In genomic region chr21:24988941-24989340, GRCh38 we compare ENCODE assay signal across 8 cellular contexts.
"Had no signal": no experiment of that assay in that cellular context is flagged by ENCODE, and none has a peak within 500 bp of the region (broad histone marks: within the 10 kb centered on the region; RNA-seq: fewer than 3 reads in every experiment).

No MANE protein-coding gene starts in this region.

- DNase-seq: GM23248, GOT3, H7, H9, HCEC 1CT, HFFc6 had no signal

- H3K36me3 ChIP-seq: HAP-1 had no signal

- H2AFZ ChIP-seq: GM23248, GM23338 had no signal

- H3K9me3 ChIP-seq: HAP-1 had no signal

- H3K9ac ChIP-seq: GM23248 had no signal

- H3K4me3 ChIP-seq: GM23248, GM23338, HAP-1 had no signal

- H3K4me2 ChIP-seq: GM23338 had no signal

- H3K27ac ChIP-seq: GM23248 had no signal
